1 cellular context compared by ENCODE assay signal in the genomic region with DNA sequence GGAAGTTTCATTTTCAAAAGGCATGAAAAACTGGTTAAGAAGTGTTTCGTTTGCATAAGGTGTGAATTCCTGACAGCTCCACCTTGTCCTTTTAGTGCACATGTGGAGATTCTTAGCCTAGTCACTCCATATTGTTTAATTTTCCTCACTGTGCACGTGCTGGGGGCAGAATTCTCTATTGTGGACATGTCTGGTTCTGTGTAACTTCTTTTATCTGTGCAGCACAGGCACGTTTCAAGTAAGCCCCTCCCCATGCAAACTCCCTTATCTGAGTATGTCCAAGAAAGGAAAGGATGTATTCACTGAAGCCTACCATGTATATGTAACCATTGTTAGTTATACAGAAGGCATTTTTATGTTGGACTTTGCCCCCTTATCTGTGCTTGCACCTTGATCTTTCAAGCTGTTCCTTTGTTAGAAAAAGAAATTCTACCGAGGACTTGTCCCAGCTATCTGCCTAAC.
A peak's percentile ranks its signal among the peaks of the same experiment; 100 is the strongest.
TF ChIP-seq lines count a peak whose summit lies in the region.

No MANE protein-coding gene starts in this region.

TF ChIP-seq in K562, 482 proteins besides CTCF, POLR2A, EP300 and RAD21 (continued from another document and continues in another):
- TF ChIP-seq, protein P1, sequence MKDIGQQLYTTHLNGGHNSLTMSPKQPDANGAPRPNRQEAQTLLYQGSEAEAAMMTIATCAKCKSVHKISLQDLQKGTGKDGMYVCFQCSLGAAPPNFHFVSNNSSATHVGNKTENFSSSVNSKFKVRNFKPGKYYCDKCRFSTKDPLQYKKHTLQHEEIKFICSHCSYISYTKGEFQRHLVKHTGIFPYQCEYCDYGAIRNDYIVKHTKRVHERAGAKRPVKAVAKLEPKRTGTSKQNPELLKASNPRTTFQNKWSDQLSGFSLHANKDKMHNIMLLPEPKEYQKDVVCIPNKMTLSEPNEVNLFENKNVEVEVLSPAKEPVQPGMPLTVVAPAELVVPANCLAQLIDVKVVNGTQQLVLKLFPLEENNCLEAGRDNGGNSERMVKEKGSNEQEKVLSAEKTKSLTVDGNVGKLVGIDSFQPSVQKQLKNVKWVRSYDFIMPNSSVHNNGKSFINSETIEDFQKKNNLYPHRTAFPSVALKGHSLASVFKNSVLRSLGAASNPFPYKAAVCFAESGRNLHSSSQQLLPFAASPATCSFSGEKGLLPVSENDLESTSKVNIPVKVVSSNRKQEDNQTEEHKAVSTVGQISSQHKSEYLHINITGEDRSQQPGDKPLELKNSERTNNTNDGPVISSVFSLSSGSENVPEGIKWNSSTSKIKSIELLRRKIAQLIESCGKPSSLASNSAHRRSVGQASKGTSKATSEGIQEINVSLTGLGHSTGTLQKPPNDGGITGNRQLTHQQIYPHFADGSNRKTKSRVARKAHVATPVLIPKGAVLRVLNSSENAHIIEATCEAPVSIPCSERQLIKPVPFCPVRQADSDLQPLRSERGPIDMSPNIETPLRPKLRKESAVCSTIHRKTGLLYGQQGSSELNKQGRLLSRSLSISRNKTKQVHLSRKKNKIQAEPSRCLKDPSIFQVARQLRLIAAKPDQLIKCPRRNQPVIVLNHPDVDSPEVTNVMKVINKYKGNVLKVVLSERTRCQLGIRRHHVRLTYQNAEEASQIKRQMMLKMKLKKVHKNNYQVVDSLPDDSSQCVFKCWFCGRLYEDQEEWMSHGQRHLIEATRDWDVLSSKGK (CRISPR knock-in tag; IDR thresholded peaks at IDR 0.05), result no peak
- TF ChIP-seq FOXA1 (IDR thresholded peaks at IDR 0.05; ENCODE audit: borderline replicate concordance) (no peak), ZNF668 (CRISPR knock-in tag; IDR thresholded peaks at IDR 0.05) (no peak), SMARCA4 (IDR thresholded peaks at IDR 0.05) (peak; percentile 79), IRF2 (CRISPR knock-in tag; IDR thresholded peaks at IDR 0.05) (no peak), ZNF584 (CRISPR knock-in tag; IDR thresholded peaks at IDR 0.05; ENCODE audit: low read depth) (no peak), BRCA1 (IDR thresholded peaks at IDR 0.05) (no peak), BRCA1 (CRISPR knock-in tag; IDR thresholded peaks at IDR 0.05) (no peak), ZNF165 (CRISPR knock-in tag; IDR thresholded peaks at IDR 0.05; ENCODE audit: borderline replicate concordance) (no peak), MAZ (CRISPR knock-in tag; conservative IDR thresholded peaks at IDR 0.05 in 1 of 2, IDR thresholded peaks at IDR 0.05 in 1 of 2) (no peak; a peak in 1 of 4 replicates), ZZZ3 (IDR thresholded peaks at IDR 0.05) (no peak), ZNF197 (CRISPR knock-in tag; IDR thresholded peaks at IDR 0.05; ENCODE audit: low read depth) (no peak), ZNF12 (CRISPR knock-in tag; IDR thresholded peaks at IDR 0.05) (no peak), NFYB (IDR thresholded peaks at IDR 0.05; ENCODE audit: extremely low read depth, insufficient read length) (no peak), RBM39 (optimal IDR thresholded peaks at IDR 0.05; ENCODE audit: low read depth, low read length) (no peak), OTX1 (CRISPR knock-in tag; IDR thresholded peaks at IDR 0.05) (no peak), ZNF707 (CRISPR knock-in tag; conservative IDR thresholded peaks at IDR 0.05) (no peak), ZNF224 (CRISPR knock-in tag; IDR thresholded peaks at IDR 0.05) (no peak), ZNF778 (CRISPR knock-in tag; IDR thresholded peaks at IDR 0.05) (no peak), NR1H2 (CRISPR knock-in tag; IDR thresholded peaks at IDR 0.05) (no peak), FOSL1 (tag; conservative IDR thresholded peaks at IDR 0.05) (peak; percentile 80), LEF1 (IDR thresholded peaks at IDR 0.05) (peak; percentile 77), NCOA1 (IDR thresholded peaks at IDR 0.05; ENCODE audit: low read depth) (0 out of 2 replicates have a peak, but pooled peaks have one; percentile 24), ZNF764 (CRISPR knock-in tag; IDR thresholded peaks at IDR 0.05; ENCODE audit: low read depth) (no peak), THRAP3 (IDR thresholded peaks at IDR 0.05; ENCODE audit: borderline replicate concordance) (no peak), ARNT (IDR thresholded peaks at IDR 0.05) (0 out of 4 replicates have a peak, but pooled peaks of 1 of the 2 experiments have one; percentile 42), FOXJ2 (tag; IDR thresholded peaks at IDR 0.05) (peak; percentile 39; the same call in 1 of the 2 replicates), BACH1 (tag; IDR thresholded peaks at IDR 0.05) (no peak), POLR2AphosphoS5 (IDR thresholded peaks at IDR 0.05; ENCODE audit: control insufficient read depth, insufficient read depth, low read depth, low read length) (peak; percentile 74), CHD2 (IDR thresholded peaks at IDR 0.05; ENCODE audit: low read depth, low read length) (no peak), CREM (IDR thresholded peaks at IDR 0.05; ENCODE audit: low read depth) (no peak), ZNF780A (CRISPR knock-in tag; IDR thresholded peaks at IDR 0.05) (no peak), ZNF239 (CRISPR knock-in tag; IDR thresholded peaks at IDR 0.05) (no peak), NFE2L1 (tag; IDR thresholded peaks at IDR 0.05; ENCODE audit: borderline replicate concordance, low read depth) (no peak), SRF (CRISPR knock-in tag; IDR thresholded peaks at IDR 0.05) (peak in 1 of 2 experiments; percentile 60; a peak in 1 of 4 replicates), HDAC3 (IDR thresholded peaks at IDR 0.05; ENCODE audit: borderline replicate concordance, partially characterized antibody) (peak; percentile 44), MEF2D (tag; conservative IDR thresholded peaks at IDR 0.05; ENCODE audit: low read depth) (no peak)
- TF ChIP-seq, protein P2, sequence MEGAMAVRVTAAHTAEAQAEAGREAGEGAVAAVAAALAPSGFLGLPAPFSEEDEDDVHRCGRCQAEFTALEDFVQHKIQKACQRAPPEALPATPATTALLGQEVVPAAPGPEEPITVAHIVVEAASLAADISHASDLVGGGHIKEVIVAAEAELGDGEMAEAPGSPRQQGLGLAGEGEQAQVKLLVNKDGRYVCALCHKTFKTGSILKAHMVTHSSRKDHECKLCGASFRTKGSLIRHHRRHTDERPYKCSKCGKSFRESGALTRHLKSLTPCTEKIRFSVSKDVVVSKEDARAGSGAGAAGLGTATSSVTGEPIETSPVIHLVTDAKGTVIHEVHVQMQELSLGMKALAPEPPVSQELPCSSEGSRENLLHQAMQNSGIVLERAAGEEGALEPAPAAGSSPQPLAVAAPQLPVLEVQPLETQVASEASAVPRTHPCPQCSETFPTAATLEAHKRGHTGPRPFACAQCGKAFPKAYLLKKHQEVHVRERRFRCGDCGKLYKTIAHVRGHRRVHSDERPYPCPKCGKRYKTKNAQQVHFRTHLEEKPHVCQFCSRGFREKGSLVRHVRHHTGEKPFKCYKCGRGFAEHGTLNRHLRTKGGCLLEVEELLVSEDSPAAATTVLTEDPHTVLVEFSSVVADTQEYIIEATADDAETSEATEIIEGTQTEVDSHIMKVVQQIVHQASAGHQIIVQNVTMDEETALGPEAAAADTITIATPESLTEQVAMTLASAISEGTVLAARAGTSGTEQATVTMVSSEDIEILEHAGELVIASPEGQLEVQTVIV (CRISPR knock-in tag; IDR thresholded peaks at IDR 0.05; ENCODE audit: borderline replicate concordance), result no peak
- TF ChIP-seq, protein P3, sequence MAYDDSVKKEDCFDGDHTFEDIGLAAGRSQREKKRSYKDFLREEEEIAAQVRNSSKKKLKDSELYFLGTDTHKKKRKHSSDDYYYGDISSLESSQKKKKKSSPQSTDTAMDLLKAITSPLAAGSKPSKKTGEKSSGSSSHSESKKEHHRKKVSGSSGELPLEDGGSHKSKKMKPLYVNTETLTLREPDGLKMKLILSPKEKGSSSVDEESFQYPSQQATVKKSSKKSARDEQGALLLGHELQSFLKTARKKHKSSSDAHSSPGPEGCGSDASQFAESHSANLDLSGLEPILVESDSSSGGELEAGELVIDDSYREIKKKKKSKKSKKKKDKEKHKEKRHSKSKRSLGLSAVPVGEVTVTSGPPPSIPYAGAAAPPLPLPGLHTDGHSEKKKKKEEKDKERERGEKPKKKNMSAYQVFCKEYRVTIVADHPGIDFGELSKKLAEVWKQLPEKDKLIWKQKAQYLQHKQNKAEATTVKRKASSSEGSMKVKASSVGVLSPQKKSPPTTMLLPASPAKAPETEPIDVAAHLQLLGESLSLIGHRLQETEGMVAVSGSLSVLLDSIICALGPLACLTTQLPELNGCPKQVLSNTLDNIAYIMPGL (CRISPR knock-in tag; IDR thresholded peaks at IDR 0.05), result no peak
- TF ChIP-seq, protein P4, sequence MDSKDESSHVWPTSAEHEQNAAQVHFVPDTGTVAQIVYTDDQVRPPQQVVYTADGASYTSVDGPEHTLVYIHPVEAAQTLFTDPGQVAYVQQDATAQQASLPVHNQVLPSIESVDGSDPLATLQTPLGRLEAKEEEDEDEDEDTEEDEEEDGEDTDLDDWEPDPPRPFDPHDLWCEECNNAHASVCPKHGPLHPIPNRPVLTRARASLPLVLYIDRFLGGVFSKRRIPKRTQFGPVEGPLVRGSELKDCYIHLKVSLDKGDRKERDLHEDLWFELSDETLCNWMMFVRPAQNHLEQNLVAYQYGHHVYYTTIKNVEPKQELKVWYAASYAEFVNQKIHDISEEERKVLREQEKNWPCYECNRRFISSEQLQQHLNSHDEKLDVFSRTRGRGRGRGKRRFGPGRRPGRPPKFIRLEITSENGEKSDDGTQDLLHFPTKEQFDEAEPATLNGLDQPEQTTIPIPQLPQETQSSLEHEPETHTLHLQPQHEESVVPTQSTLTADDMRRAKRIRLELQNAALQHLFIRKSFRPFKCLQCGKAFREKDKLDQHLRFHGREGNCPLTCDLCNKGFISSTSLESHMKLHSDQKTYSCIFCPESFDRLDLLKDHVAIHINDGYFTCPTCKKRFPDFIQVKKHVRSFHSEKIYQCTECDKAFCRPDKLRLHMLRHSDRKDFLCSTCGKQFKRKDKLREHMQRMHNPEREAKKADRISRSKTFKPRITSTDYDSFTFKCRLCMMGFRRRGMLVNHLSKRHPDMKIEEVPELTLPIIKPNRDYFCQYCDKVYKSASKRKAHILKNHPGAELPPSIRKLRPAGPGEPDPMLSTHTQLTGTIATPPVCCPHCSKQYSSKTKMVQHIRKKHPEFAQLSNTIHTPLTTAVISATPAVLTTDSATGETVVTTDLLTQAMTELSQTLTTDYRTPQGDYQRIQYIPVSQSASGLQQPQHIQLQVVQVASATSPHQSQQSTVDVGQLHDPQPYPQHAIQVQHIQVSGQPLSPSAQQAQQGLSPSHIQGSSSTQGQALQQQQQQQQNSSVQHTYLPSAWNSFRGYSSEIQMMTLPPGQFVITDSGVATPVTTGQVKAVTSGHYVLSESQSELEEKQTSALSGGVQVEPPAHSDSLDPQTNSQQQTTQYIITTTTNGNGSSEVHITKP (IDR thresholded peaks at IDR 0.05; ENCODE audit: partially characterized antibody), result no peak
- TF ChIP-seq, protein P5, sequence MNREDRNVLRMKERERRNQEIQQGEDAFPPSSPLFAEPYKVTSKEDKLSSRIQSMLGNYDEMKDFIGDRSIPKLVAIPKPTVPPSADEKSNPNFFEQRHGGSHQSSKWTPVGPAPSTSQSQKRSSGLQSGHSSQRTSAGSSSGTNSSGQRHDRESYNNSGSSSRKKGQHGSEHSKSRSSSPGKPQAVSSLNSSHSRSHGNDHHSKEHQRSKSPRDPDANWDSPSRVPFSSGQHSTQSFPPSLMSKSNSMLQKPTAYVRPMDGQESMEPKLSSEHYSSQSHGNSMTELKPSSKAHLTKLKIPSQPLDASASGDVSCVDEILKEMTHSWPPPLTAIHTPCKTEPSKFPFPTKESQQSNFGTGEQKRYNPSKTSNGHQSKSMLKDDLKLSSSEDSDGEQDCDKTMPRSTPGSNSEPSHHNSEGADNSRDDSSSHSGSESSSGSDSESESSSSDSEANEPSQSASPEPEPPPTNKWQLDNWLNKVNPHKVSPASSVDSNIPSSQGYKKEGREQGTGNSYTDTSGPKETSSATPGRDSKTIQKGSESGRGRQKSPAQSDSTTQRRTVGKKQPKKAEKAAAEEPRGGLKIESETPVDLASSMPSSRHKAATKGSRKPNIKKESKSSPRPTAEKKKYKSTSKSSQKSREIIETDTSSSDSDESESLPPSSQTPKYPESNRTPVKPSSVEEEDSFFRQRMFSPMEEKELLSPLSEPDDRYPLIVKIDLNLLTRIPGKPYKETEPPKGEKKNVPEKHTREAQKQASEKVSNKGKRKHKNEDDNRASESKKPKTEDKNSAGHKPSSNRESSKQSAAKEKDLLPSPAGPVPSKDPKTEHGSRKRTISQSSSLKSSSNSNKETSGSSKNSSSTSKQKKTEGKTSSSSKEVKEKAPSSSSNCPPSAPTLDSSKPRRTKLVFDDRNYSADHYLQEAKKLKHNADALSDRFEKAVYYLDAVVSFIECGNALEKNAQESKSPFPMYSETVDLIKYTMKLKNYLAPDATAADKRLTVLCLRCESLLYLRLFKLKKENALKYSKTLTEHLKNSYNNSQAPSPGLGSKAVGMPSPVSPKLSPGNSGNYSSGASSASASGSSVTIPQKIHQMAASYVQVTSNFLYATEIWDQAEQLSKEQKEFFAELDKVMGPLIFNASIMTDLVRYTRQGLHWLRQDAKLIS (CRISPR knock-in tag; IDR thresholded peaks at IDR 0.05), result no peak
- TF ChIP-seq, protein P6, sequence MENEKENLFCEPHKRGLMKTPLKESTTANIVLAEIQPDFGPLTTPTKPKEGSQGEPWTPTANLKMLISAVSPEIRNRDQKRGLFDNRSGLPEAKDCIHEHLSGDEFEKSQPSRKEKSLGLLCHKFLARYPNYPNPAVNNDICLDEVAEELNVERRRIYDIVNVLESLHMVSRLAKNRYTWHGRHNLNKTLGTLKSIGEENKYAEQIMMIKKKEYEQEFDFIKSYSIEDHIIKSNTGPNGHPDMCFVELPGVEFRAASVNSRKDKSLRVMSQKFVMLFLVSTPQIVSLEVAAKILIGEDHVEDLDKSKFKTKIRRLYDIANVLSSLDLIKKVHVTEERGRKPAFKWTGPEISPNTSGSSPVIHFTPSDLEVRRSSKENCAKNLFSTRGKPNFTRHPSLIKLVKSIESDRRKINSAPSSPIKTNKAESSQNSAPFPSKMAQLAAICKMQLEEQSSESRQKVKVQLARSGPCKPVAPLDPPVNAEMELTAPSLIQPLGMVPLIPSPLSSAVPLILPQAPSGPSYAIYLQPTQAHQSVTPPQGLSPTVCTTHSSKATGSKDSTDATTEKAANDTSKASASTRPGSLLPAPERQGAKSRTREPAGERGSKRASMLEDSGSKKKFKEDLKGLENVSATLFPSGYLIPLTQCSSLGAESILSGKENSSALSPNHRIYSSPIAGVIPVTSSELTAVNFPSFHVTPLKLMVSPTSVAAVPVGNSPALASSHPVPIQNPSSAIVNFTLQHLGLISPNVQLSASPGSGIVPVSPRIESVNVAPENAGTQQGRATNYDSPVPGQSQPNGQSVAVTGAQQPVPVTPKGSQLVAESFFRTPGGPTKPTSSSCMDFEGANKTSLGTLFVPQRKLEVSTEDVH (IDR thresholded peaks at IDR 0.05; ENCODE audit: low read depth, partially characterized antibody), result no peak
- TF ChIP-seq, protein P7, sequence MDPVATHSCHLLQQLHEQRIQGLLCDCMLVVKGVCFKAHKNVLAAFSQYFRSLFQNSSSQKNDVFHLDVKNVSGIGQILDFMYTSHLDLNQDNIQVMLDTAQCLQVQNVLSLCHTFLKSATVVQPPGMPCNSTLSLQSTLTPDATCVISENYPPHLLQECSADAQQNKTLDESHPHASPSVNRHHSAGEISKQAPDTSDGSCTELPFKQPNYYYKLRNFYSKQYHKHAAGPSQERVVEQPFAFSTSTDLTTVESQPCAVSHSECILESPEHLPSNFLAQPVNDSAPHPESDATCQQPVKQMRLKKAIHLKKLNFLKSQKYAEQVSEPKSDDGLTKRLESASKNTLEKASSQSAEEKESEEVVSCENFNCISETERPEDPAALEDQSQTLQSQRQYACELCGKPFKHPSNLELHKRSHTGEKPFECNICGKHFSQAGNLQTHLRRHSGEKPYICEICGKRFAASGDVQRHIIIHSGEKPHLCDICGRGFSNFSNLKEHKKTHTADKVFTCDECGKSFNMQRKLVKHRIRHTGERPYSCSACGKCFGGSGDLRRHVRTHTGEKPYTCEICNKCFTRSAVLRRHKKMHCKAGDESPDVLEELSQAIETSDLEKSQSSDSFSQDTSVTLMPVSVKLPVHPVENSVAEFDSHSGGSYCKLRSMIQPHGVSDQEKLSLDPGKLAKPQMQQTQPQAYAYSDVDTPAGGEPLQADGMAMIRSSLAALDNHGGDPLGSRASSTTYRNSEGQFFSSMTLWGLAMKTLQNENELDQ (CRISPR knock-in tag; IDR thresholded peaks at IDR 0.05; ENCODE audit: borderline replicate concordance), result no peak
